11 cellular contexts compared by ENCODE assay signal in the genomic region with DNA sequence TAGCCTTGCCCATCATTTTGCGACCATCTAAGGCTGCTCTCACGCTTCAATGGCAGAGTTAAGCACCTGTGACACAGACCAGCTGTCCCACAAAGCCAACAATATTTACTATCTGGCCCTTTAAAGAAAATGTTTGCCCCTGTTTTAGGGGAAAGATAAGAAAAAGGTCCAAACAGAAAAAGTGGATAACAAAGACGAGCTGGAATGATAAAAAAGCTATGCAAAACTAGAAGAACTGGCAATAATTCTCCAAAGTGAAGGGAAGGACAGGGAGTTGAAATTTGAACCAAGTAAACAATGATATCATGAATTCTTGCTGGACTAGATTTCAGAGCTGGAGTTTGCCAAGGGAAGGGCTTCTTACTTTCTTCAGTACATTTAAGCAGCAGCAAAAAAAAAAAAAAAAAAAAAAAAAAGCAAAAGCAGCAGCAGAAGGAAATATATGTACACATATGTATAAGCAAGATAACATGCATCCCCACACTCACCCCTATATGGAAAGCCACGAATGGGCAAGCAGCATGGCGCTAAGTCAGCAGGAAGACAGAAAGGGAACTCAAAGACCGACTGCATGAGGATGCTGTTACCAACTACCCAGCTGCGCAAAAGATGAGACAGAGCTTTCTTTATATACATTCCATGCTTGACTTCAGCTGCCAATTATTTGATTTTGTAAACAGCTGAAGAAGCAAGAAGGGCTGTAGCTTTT. TPM values are rescaled to one million over a fixed set of nuclear protein-coding genes. Genes with fewer than 3 reads are reported as not detected.
A peak's percentile ranks its signal among the peaks of the same experiment; 100 is the strongest.
DNase-seq lines count a peak whose midpoint lies in the region; ATAC-seq and TF ChIP-seq lines count a peak whose summit lies in the region.
"Had no signal": no experiment of that assay in that cellular context is flagged by ENCODE, and none has a peak within 500 bp of the region (broad histone marks: within the 10 kb centered on the region; RNA-seq: fewer than 3 reads in every experiment).

No MANE protein-coding gene starts in this region.

- H3K36me3 ChIP-seq in gastrocnemius medialis: no peaks in the 10 kb centered on the region
- peaks cover 0 to 13% of the 10 kb centered on the region in 2 donors for H3K36me3 ChIP-seq in ascending aorta

- peaks cover 9 to 13% of the 10 kb centered on the region in 2 donors for H3K4me1 ChIP-seq in gastrocnemius medialis
- no peaks in the 10 kb centered on the region for H3K4me1 ChIP-seq in ascending aorta

- peak; percentile 50 for DNase-seq in NCI-H187 treated with DMSO at 0.1 percent for 48 hours (lab: John Stamatoyannopoulos, UW)
- DNase-seq in NCI-H187 (lab: John Stamatoyannopoulos, UW): no peak
- peak; percentile 82 for DNase-seq in NCI-H2171 treated with DMSO at 0.1 percent for 48 hours (lab: John Stamatoyannopoulos, UW)
- DNase-seq in erythroblast (lab: John Stamatoyannopoulos, UW): peak; percentile 54 to 67
- DNase-seq in gastrocnemius medialis: no peak
- DNase-seq in ascending aorta (ENCODE audit: low spot score in 2 of 2): no peak
- DNase-seq in stimulated activated CD4-positive, alpha-beta T cell treated with anti-CD3 and anti-CD28 coated beads, Interleukin-4, amount 100 ng/mL, for 1 hour: no peak
- DNase-seq: AML-193, cerebellar nuclear complex had no signal

- H3K4me3 ChIP-seq in gastrocnemius medialis (no peak overlapping the region), ascending aorta (no peak overlapping the region)
- H3K4me3 ChIP-seq: SK-N-MC had no signal

- intact Hi-C loops in gastrocnemius medialis (cut with DNase I; ENCODE audit: low total_unique reads) (loop anchor here (10.0 kb wide), 1 partner anchor 1753 kb away; no protein-coding TSS in a partner anchor), ascending aorta (cut with DNase I) (no loop called here)

- TF ChIP-seq CTCF in gastrocnemius medialis (IDR thresholded peaks at IDR 0.05 in 4 of 5, conservative IDR thresholded peaks at IDR 0.05 in 1 of 5): no peak
- TF ChIP-seq CTCF in ascending aorta (IDR thresholded peaks at IDR 0.05): no peak

- in situ Hi-C loops in gastrocnemius medialis (cut with MboI; ENCODE audit: low sequenced_read_pairs in 4 of 4): no loop called here

- no peak for TF ChIP-seq POLR2A in erythroblast (IDR thresholded peaks at IDR 0.05; ENCODE audit: low read length)
- TF ChIP-seq POLR2A in gastrocnemius medialis (IDR thresholded peaks at IDR 0.05): no peak

- H3K9me3 ChIP-seq in gastrocnemius medialis: no peaks in the 10 kb centered on the region
- H3K9me3 ChIP-seq in ascending aorta: no peaks in the 10 kb centered on the region

- H3K27ac ChIP-seq in gastrocnemius medialis (peak overlapping the region; percentile 64 to 74 (median 72)), ascending aorta (no peak overlapping the region)
- H3K27ac ChIP-seq: SK-N-MC had no signal

- ATAC-seq in gastrocnemius medialis (peak; percentile 69 to 85), GM21390 (IDR thresholded peaks at IDR 0.05; ENCODE audit: unreplicated experiment) (no peak)

- H3K27me3 ChIP-seq in gastrocnemius medialis: no peaks in the 10 kb centered on the region
- H3K27me3 ChIP-seq in ascending aorta: no peaks in the 10 kb centered on the region

RNA-seq across cellular contexts. Expression of a gene that starts 12.4 kb away (rescaled TPM):
- total RNA-seq in gastrocnemius medialis (1 to 10 TPM; 1.4 to 4.3 (median 2.9) TPM), ascending aorta (8.0 TPM)

RNA-seq across cellular contexts. Expression of a gene that starts 12.6 kb away (rescaled TPM):
- total RNA-seq in gastrocnemius medialis (1 to 10 TPM; 2.8 to 8.0 (median 7.0) TPM), ascending aorta (8.4 TPM)

RNA-seq across cellular contexts. Expression of a gene that starts 33.0 kb away (rescaled TPM):
- 10 to 100 TPM; 15.0 to 21.7 (median 18.5) TPM for total RNA-seq in gastrocnemius medialis
- 1.5 TPM for total RNA-seq in ascending aorta

Comparison
In these comparisons a context has a peak if more than half of its experiments do, and no peak if none do; other contexts are left out.
1. DNase-seq: peak in NCI-H187 treated with DMSO at 0.1 percent for 48 hours (single experiment), NCI-H2171 treated with DMSO at 0.1 percent for 48 hours (single experiment) and erythroblast (2 of 2); none in NCI-H187 (0 of 2), gastrocnemius medialis (0 of 2), ascending aorta (0 of 2) and stimulated activated CD4-positive, alpha-beta T cell treated with anti-CD3 and anti-CD28 coated beads, Interleukin-4, amount 100 ng/mL, for 1 hour (single experiment).
2. H3K27ac ChIP-seq: peak in gastrocnemius medialis (4 of 4); none in ascending aorta (0 of 2).